Comparison of ENCODE assay signal across 29 cellular contexts in the genomic region with DNA sequence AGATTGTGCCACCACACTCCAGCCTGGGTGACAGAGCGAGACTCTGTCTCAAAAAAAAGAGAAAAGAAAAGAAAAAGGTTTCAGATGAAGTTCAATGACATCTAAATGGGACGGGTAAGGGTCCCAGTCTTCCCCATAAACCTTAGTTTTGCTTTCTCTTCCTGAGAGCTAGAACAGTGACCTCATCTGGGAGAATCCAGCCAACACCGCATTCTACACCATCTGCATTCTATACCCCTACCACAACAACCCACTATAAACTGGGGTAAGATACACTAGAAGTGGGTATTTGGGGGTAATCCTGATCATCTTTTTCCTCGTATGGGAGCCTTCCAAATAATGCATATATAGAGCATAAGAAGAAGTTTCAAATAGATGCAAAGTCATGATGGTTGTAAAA. TPM values are rescaled to one million over a fixed set of nuclear protein-coding genes. Genes with fewer than 3 reads are reported as not detected.
"Had no signal": no experiment of that assay in that cellular context is flagged by ENCODE, and none has a peak within 500 bp of the region (broad histone marks: within the 10 kb centered on the region; RNA-seq: fewer than 3 reads in every experiment).

No MANE protein-coding gene starts in this region.

- H3K9me3 Mint-ChIP-seq: neural progenitor cell; stimulated activated effector memory CD8-positive, alpha-beta T cell treated with anti-CD3 and anti-CD28 coated beads, Interleukin-12 subunit alpha, Interleukin-12 subunit beta, amount 100 ng/mL, for 72 hours; stimulated activated naive B cell treated with anti-CD40 and anti-IgM and Interleukin-4, amounts not matched to agents 10 μg/mL and 1 μg/mL and 100 μg/mL, for 72 hours; stimulated activated naive CD8-positive, alpha-beta T cell treated with anti-CD3 and anti-CD28 coated beads, Interleukin-15, Interleukin-2, amounts not matched to agents 100 ng/mL and 50 ng/mL, for 24 hours had no signal

- FAIRE-seq: small intestine, urothelium cell line had no signal

- H3K4me3 ChIP-seq: neural progenitor cell, ovary, psoas muscle, right lobe of liver, sigmoid colon, stomach, thoracic aorta, thyroid gland, tibial nerve, upper lobe of left lung, vagina had no signal

- H3K27ac ChIP-seq: neural progenitor cell, ovary, parathyroid adenoma, psoas muscle, right lobe of liver, sigmoid colon, stomach, thoracic aorta, thyroid gland, tibial nerve, upper lobe of left lung, vagina had no signal

- H3K36me3 ChIP-seq: neural progenitor cell, ovary, right lobe of liver, sigmoid colon, thoracic aorta, thyroid gland, upper lobe of left lung, vagina had no signal

- H3K4me1 Mint-ChIP-seq: neural progenitor cell; stimulated activated effector memory CD8-positive, alpha-beta T cell treated with anti-CD3 and anti-CD28 coated beads, Interleukin-12 subunit alpha, Interleukin-12 subunit beta, amount 100 ng/mL, for 72 hours; stimulated activated naive B cell treated with anti-CD40 and anti-IgM and Interleukin-4, amounts not matched to agents 10 μg/mL and 1 μg/mL and 100 μg/mL, for 72 hours had no signal

- H3K27me3 ChIP-seq: neural progenitor cell, ovary, right lobe of liver, sigmoid colon, stomach, thyroid gland, tibial nerve, upper lobe of left lung, vagina had no signal

- H3K27ac Mint-ChIP-seq: neural progenitor cell; progenitor cell of endocrine pancreas; stimulated activated effector memory CD8-positive, alpha-beta T cell treated with anti-CD3 and anti-CD28 coated beads, Interleukin-12 subunit alpha, Interleukin-12 subunit beta, amount 100 ng/mL, for 72 hours; stimulated activated naive B cell treated with anti-CD40 and anti-IgM and Interleukin-4, amounts not matched to agents 10 μg/mL and 1 μg/mL and 100 μg/mL, for 72 hours; stimulated activated naive CD8-positive, alpha-beta T cell treated with anti-CD3 and anti-CD28 coated beads, Interleukin-15, Interleukin-2, amounts not matched to agents 100 ng/mL and 50 ng/mL, for 24 hours had no signal

- H3K4me3 Mint-ChIP-seq: nephron; neural progenitor cell; stimulated activated effector memory CD8-positive, alpha-beta T cell treated with anti-CD3 and anti-CD28 coated beads, Interleukin-12 subunit alpha, Interleukin-12 subunit beta, amount 100 ng/mL, for 72 hours; stimulated activated naive B cell treated with anti-CD40 and anti-IgM and Interleukin-4, amounts not matched to agents 10 μg/mL and 1 μg/mL and 100 μg/mL, for 72 hours; stimulated activated naive CD8-positive, alpha-beta T cell treated with anti-CD3 and anti-CD28 coated beads, Interleukin-15, Interleukin-2, amounts not matched to agents 100 ng/mL and 50 ng/mL, for 24 hours had no signal

- H3K36me3 Mint-ChIP-seq: neural progenitor cell had no signal

- H3K4me1 ChIP-seq: neural progenitor cell, parathyroid adenoma, psoas muscle, sigmoid colon, stomach, thyroid gland, tibial nerve, upper lobe of left lung, vagina had no signal

- H2AFZ ChIP-seq: neural progenitor cell, parathyroid adenoma had no signal

- ATAC-seq: psoas muscle; right cardiac atrium; stimulated activated effector memory CD8-positive, alpha-beta T cell treated with anti-CD3 and anti-CD28 coated beads, Interleukin-12 subunit alpha, Interleukin-12 subunit beta, amount 100 ng/mL, for 72 hours; stimulated activated naive B cell treated with anti-CD40 and anti-IgM and Interleukin-4, amounts not matched to agents 10 μg/mL and 1 μg/mL and 100 μg/mL, for 72 hours had no signal

- H3K27me3 Mint-ChIP-seq: progenitor cell of endocrine pancreas; stimulated activated naive B cell treated with anti-CD40 and anti-IgM and Interleukin-4, amounts not matched to agents 10 μg/mL and 1 μg/mL and 100 μg/mL, for 72 hours; stimulated activated naive CD8-positive, alpha-beta T cell treated with anti-CD3 and anti-CD28 coated beads, Interleukin-15, Interleukin-2, amounts not matched to agents 100 ng/mL and 50 ng/mL, for 24 hours had no signal

- H3K4me2 ChIP-seq: neural progenitor cell had no signal

- DNase-seq: occipital lobe; ovary; posterior cingulate gyrus; psoas muscle; right cardiac atrium; right lobe of liver; sigmoid colon; stimulated activated CD4-positive, alpha-beta T cell treated with anti-CD3 and anti-CD28 coated beads, Interleukin-15, amount 100 ng/mL, for 24 hours; stimulated activated CD4-positive, alpha-beta T cell treated with anti-CD3 and anti-CD28 coated beads, Interleukin-2, amount 100 ng/mL, for 24 hours; stimulated activated CD4-positive, alpha-beta T cell treated with anti-CD3 and anti-CD28 coated beads, Interleukin-2, amount 100 ng/mL, for 48 hours; stimulated activated CD4-positive, alpha-beta T cell treated with anti-CD3 and anti-CD28 coated beads, Interleukin-4, amount 100 ng/mL, for 24 hours; stimulated activated naive B cell treated with anti-CD40 and anti-IgM and Interleukin-4, amounts not matched to agents 10 μg/mL and 1 μg/mL and 100 μg/mL, for 72 hours; stimulated activated naive CD4-positive, alpha-beta T cell treated with Interleukin-2 at 50 U/mL for 16 hours; stomach; thyroid gland; trophoblast cell; upper lobe of left lung had no signal

- H3K79me2 ChIP-seq: parathyroid adenoma had no signal

- H3K9ac ChIP-seq: neural progenitor cell, parathyroid adenoma had no signal

- H3K9me3 ChIP-seq: ovary, psoas muscle, right lobe of liver, sigmoid colon, stomach, thoracic aorta, thyroid gland, tibial nerve, upper lobe of left lung, vagina had no signal

RNA-seq across cellular contexts. Expression of a gene that starts 18.2 kb away (rescaled TPM):
- polyA plus RNA-seq: neural cell had no signal
